29 cellular contexts compared by ENCODE assay signal in genomic region chr7:134616611-134617010, GRCh38.
"Had no signal": no experiment of that assay in that cellular context is flagged by ENCODE, and none has a peak within 500 bp of the region (broad histone marks: within the 10 kb centered on the region; RNA-seq: fewer than 3 reads in every experiment).

No MANE protein-coding gene starts in this region.

- H3K4me3 ChIP-seq: ascending aorta, breast epithelium, cardiac muscle cell, coronary artery, dorsolateral prefrontal cortex had no signal

- DNase-seq: activated B cell treated with CpG ODN at 0.5 μM for 24 hours; activated CD4-positive, alpha-beta T cell treated with anti-CD3 and anti-CD28 coated beads for 48 hours; activated CD4-positive, alpha-beta T cell treated with anti-CD3 and anti-CD28 coated beads, Interleukin-2, amount 50 U/mL, for 1 hour; activated CD4-positive, alpha-beta T cell treated with anti-CD3 and anti-CD28 coated beads, Interleukin-2, amount 50 U/mL, for 48 hours; activated CD8-positive, alpha-beta memory T cell treated with anti-CD3 and anti-CD28 coated beads for 24 hours; activated CD8-positive, alpha-beta T cell treated with anti-CD3 and anti-CD28 coated beads for 36 hours; activated effector memory CD4-positive, alpha-beta T cell treated with anti-CD3 and anti-CD28 coated beads, Interleukin-2, amount 50 U/mL, for 16 hours; activated naive CD4-positive, alpha-beta T cell treated with anti-CD3 and anti-CD28 coated beads, Interleukin-2, amount 10 ng/mL, durations not matched to agents 7 days and 5 days; activated naive CD8-positive, alpha-beta T cell treated with anti-CD3 and anti-CD28 coated beads, Interleukin-2, amount 10 ng/mL, durations not matched to agents 7 days and 5 days; activated T-cell treated with anti-CD3 and anti-CD28 coated beads, Interleukin-2, amount 50 U/mL, for 1 hour; activated T-cell treated with anti-CD3 and anti-CD28 coated beads, Interleukin-2, amount 50 U/mL, for 48 hours; central memory CD4-positive, alpha-beta T cell; cerebellar nuclear complex; dorsolateral prefrontal cortex; effector memory CD4-positive, alpha-beta T cell; endodermal cell; foreskin fibroblast; head of caudate nucleus; T-helper 17 cell; T1000; WERI-Rb-1 had no signal

- H3K4me1 ChIP-seq: breast epithelium had no signal

- ATAC-seq: activated CD4-positive, CD25-positive, alpha-beta regulatory T cell treated with anti-CD3 and anti-CD28 coated beads, Interleukin-2, amount 50 U/mL, for 24 hours; activated CD8-positive, alpha-beta T cell treated with anti-CD3 and anti-CD28 coated beads for 36 hours; activated naive CD4-positive, alpha-beta T cell treated with anti-CD3 and anti-CD28 coated beads, Interleukin-2, amount 50 U/mL, for 72 hours; esophagus mucosa; T-helper 17 cell had no signal

- H3K9me3 ChIP-seq: ascending aorta, breast epithelium had no signal

- H3K36me3 ChIP-seq: ascending aorta, breast epithelium, cardiac muscle cell, WERI-Rb-1 had no signal

- H3K27me3 ChIP-seq: ascending aorta, breast epithelium, dorsolateral prefrontal cortex had no signal

- H3K27ac ChIP-seq: ascending aorta, breast epithelium, cardiac muscle cell, coronary artery, dorsolateral prefrontal cortex, WERI-Rb-1 had no signal

- FAIRE-seq: frontal cortex had no signal
